In genomic region chr17:17503566-17504130, GRCh38 we compare ENCODE assay signal across 1 cellular context.
TF ChIP-seq lines count a peak whose summit lies in the region.

No MANE protein-coding gene starts in this region.

TF ChIP-seq in HepG2, 621 proteins besides CTCF, POLR2A, EP300 and RAD21:
- no peak for TF ChIP-seq ARNT (IDR thresholded peaks at IDR 0.05)
- no peak for TF ChIP-seq CC2D1A (CRISPR knock-in tag; IDR thresholded peaks at IDR 0.05)
- TF ChIP-seq, protein P1, sequence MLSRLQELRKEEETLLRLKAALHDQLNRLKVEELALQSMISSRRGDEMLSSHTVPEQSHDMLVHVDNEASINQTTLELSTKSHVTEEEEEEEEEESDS (CRISPR knock-in tag; IDR thresholded peaks at IDR 0.05; ENCODE audit: borderline replicate concordance) = no peak
- no peak for TF ChIP-seq MIER2 (CRISPR knock-in tag; IDR thresholded peaks at IDR 0.05)
- no peak for TF ChIP-seq ZNF788 (CRISPR knock-in tag; IDR thresholded peaks at IDR 0.05; ENCODE audit: borderline replicate concordance)
- no peak for TF ChIP-seq ZNF75D (CRISPR knock-in tag; IDR thresholded peaks at IDR 0.05; ENCODE audit: borderline replicate concordance)
- no peak for TF ChIP-seq HNRNPLL (IDR thresholded peaks at IDR 0.05; ENCODE audit: low read depth, low read length, poor library complexity, severe bottlenecking)
- TF ChIP-seq NCOA5 (CRISPR knock-in tag; IDR thresholded peaks at IDR 0.05) = no peak
- no peak for TF ChIP-seq SRSF4 (IDR thresholded peaks at IDR 0.05; ENCODE audit: low read depth, low read length, poor library complexity, severe bottlenecking)
- no peak for TF ChIP-seq ZBTB7B (CRISPR knock-in tag; IDR thresholded peaks at IDR 0.05)
- TF ChIP-seq IRF2 (CRISPR knock-in tag; IDR thresholded peaks at IDR 0.05) = no peak
- TF ChIP-seq HMG20A (CRISPR knock-in tag; IDR thresholded peaks at IDR 0.05; ENCODE audit: borderline replicate concordance) = no peak
- no peak for TF ChIP-seq NFE2L1 (CRISPR knock-in tag; IDR thresholded peaks at IDR 0.05; ENCODE audit: borderline replicate concordance)
- TF ChIP-seq GLI4 (CRISPR knock-in tag; IDR thresholded peaks at IDR 0.05; ENCODE audit: borderline replicate concordance) = no peak
- TF ChIP-seq TEAD2 (CRISPR knock-in tag; IDR thresholded peaks at IDR 0.05) = no peak
- no peak for TF ChIP-seq ARID5B (CRISPR knock-in tag; IDR thresholded peaks at IDR 0.05)
- no peak for TF ChIP-seq ZNF879 (CRISPR knock-in tag; IDR thresholded peaks at IDR 0.05)
